Comparison of ENCODE assay signal across 1 cellular context in the genomic region with DNA sequence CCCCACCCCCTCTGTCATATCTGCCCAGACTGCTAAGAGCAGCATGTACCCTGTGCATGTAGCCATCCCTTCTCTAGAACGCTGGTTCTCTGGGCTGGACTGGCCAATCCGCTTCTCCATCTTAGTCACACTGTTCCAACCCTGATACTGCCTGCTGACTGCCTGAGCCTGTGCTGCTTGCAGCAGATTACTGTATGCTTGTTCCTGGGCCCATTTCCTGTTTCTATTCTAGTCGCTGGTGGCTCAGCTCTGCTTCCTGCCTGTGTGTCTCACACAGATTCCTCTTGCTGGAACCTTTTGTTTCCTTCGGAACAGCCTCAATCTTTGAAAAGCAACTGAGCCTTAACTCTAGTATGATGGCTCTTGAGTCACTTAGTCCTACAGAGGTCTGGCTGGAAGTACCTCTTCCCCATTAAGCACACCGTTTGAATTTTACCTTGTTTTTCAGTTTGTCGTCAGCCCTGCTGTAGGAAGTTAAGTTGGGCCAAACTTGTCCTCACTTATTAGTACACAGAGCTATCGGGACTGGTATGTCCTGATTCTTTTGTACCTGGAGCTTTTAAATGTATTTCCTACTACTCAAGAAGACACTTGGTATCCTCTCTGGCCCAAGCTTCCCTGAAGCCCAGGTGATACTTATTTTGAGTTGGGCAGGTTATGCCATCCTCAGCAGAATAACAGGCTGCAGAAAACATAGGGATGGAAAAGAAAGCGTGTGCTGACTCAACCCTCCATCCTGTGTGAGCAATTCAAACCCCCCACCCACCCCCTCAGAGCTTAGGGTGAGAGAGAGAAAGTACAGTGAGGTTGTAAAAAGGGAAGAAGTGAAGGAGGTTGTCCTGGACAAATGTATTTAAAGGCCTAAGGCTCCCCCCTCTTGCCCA.
A peak's percentile ranks its signal among the peaks of the same experiment; 100 is the strongest.
TF ChIP-seq lines count a peak whose summit lies in the region.

No MANE protein-coding gene starts in this region.

TF ChIP-seq in GM12878, 131 proteins besides CTCF, POLR2A, EP300 and RAD21 (continued from another document):
- TF ChIP-seq, protein P1, sequence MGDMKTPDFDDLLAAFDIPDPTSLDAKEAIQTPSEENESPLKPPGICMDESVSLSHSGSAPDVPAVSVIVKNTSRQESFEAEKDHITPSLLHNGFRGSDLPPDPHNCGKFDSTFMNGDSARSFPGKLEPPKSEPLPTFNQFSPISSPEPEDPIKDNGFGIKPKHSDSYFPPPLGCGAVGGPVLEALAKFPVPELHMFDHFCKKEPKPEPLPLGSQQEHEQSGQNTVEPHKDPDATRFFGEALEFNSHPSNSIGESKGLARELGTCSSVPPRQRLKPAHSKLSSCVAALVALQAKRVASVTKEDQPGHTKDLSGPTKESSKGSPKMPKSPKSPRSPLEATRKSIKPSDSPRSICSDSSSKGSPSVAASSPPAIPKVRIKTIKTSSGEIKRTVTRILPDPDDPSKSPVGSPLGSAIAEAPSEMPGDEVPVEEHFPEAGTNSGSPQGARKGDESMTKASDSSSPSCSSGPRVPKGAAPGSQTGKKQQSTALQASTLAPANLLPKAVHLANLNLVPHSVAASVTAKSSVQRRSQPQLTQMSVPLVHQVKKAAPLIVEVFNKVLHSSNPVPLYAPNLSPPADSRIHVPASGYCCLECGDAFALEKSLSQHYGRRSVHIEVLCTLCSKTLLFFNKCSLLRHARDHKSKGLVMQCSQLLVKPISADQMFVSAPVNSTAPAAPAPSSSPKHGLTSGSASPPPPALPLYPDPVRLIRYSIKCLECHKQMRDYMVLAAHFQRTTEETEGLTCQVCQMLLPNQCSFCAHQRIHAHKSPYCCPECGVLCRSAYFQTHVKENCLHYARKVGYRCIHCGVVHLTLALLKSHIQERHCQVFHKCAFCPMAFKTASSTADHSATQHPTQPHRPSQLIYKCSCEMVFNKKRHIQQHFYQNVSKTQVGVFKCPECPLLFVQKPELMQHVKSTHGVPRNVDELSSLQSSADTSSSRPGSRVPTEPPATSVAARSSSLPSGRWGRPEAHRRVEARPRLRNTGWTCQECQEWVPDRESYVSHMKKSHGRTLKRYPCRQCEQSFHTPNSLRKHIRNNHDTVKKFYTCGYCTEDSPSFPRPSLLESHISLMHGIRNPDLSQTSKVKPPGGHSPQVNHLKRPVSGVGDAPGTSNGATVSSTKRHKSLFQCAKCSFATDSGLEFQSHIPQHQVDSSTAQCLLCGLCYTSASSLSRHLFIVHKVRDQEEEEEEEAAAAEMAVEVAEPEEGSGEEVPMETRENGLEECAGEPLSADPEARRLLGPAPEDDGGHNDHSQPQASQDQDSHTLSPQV (IDR thresholded peaks at IDR 0.05), result no peak
- TF ChIP-seq, protein P2, sequence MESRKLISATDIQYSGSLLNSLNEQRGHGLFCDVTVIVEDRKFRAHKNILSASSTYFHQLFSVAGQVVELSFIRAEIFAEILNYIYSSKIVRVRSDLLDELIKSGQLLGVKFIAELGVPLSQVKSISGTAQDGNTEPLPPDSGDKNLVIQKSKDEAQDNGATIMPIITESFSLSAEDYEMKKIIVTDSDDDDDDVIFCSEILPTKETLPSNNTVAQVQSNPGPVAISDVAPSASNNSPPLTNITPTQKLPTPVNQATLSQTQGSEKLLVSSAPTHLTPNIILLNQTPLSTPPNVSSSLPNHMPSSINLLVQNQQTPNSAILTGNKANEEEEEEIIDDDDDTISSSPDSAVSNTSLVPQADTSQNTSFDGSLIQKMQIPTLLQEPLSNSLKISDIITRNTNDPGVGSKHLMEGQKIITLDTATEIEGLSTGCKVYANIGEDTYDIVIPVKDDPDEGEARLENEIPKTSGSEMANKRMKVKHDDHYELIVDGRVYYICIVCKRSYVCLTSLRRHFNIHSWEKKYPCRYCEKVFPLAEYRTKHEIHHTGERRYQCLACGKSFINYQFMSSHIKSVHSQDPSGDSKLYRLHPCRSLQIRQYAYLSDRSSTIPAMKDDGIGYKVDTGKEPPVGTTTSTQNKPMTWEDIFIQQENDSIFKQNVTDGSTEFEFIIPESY (IDR thresholded peaks at IDR 0.05), result no peak
- TF ChIP-seq POU2F2 (IDR thresholded peaks at IDR 0.05; ENCODE audit: borderline replicate concordance, low read depth, low read length) (peak; percentile 87), POLR2AphosphoS2 (IDR thresholded peaks at IDR 0.05; ENCODE audit: low read depth, low read length) (no peak), CBX3 (IDR thresholded peaks at IDR 0.05; ENCODE audit: borderline replicate concordance, low read depth) (no peak), SREBF2 (IDR thresholded peaks at IDR 0.05; ENCODE audit: low read length) (no peak), GABPA (IDR thresholded peaks at IDR 0.05; ENCODE audit: low read depth) (peak; percentile 80), DPF2 (IDR thresholded peaks at IDR 0.05) (peak; percentile 62; the same call in 1 of the 2 replicates), MYC (IDR thresholded peaks at IDR 0.05; ENCODE audit: insufficient read depth, insufficient read length, insufficient replicate concordance, low read length, severe bottlenecking) (no peak), ZNF24 (IDR thresholded peaks at IDR 0.05) (0 out of 2 replicates have a peak, but pooled peaks have one; percentile 13), BACH1 (IDR thresholded peaks at IDR 0.05; ENCODE audit: borderline replicate concordance) (no peak), ZBED1 (IDR thresholded peaks at IDR 0.05; ENCODE audit: borderline replicate concordance) (peak; percentile 70; the same call in 1 of the 2 replicates)
- TF ChIP-seq, protein P3, sequence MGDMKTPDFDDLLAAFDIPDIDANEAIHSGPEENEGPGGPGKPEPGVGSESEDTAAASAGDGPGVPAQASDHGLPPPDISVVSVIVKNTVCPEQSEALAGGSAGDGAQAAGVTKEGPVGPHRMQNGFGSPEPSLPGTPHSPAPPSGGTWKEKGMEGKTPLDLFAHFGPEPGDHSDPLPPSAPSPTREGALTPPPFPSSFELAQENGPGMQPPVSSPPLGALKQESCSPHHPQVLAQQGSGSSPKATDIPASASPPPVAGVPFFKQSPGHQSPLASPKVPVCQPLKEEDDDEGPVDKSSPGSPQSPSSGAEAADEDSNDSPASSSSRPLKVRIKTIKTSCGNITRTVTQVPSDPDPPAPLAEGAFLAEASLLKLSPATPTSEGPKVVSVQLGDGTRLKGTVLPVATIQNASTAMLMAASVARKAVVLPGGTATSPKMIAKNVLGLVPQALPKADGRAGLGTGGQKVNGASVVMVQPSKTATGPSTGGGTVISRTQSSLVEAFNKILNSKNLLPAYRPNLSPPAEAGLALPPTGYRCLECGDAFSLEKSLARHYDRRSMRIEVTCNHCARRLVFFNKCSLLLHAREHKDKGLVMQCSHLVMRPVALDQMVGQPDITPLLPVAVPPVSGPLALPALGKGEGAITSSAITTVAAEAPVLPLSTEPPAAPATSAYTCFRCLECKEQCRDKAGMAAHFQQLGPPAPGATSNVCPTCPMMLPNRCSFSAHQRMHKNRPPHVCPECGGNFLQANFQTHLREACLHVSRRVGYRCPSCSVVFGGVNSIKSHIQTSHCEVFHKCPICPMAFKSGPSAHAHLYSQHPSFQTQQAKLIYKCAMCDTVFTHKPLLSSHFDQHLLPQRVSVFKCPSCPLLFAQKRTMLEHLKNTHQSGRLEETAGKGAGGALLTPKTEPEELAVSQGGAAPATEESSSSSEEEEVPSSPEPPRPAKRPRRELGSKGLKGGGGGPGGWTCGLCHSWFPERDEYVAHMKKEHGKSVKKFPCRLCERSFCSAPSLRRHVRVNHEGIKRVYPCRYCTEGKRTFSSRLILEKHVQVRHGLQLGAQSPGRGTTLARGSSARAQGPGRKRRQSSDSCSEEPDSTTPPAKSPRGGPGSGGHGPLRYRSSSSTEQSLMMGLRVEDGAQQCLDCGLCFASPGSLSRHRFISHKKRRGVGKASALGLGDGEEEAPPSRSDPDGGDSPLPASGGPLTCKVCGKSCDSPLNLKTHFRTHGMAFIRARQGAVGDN (IDR thresholded peaks at IDR 0.05), result peak; percentile 74
- TF ChIP-seq, protein P4, sequence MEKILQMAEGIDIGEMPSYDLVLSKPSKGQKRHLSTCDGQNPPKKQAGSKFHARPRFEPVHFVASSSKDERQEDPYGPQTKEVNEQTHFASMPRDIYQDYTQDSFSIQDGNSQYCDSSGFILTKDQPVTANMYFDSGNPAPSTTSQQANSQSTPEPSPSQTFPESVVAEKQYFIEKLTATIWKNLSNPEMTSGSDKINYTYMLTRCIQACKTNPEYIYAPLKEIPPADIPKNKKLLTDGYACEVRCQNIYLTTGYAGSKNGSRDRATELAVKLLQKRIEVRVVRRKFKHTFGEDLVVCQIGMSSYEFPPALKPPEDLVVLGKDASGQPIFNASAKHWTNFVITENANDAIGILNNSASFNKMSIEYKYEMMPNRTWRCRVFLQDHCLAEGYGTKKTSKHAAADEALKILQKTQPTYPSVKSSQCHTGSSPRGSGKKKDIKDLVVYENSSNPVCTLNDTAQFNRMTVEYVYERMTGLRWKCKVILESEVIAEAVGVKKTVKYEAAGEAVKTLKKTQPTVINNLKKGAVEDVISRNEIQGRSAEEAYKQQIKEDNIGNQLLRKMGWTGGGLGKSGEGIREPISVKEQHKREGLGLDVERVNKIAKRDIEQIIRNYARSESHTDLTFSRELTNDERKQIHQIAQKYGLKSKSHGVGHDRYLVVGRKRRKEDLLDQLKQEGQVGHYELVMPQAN (conservative IDR thresholded peaks at IDR 0.05), result no peak
- TF ChIP-seq, protein P5, sequence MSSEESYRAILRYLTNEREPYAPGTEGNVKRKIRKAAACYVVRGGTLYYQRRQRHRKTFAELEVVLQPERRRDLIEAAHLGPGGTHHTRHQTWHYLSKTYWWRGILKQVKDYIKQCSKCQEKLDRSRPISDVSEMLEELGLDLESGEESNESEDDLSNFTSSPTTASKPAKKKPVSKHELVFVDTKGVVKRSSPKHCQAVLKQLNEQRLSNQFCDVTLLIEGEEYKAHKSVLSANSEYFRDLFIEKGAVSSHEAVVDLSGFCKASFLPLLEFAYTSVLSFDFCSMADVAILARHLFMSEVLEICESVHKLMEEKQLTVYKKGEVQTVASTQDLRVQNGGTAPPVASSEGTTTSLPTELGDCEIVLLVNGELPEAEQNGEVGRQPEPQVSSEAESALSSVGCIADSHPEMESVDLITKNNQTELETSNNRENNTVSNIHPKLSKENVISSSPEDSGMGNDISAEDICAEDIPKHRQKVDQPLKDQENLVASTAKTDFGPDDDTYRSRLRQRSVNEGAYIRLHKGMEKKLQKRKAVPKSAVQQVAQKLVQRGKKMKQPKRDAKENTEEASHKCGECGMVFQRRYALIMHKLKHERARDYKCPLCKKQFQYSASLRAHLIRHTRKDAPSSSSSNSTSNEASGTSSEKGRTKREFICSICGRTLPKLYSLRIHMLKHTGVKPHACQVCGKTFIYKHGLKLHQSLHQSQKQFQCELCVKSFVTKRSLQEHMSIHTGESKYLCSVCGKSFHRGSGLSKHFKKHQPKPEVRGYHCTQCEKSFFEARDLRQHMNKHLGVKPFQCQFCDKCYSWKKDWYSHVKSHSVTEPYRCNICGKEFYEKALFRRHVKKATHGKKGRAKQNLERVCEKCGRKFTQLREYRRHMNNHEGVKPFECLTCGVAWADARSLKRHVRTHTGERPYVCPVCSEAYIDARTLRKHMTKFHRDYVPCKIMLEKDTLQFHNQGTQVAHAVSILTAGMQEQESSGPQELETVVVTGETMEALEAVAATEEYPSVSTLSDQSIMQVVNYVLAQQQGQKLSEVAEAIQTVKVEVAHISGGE (CRISPR knock-in tag; IDR thresholded peaks at IDR 0.05), result no peak
